ENCODE assay signal across 8 cellular contexts in the genomic region with DNA sequence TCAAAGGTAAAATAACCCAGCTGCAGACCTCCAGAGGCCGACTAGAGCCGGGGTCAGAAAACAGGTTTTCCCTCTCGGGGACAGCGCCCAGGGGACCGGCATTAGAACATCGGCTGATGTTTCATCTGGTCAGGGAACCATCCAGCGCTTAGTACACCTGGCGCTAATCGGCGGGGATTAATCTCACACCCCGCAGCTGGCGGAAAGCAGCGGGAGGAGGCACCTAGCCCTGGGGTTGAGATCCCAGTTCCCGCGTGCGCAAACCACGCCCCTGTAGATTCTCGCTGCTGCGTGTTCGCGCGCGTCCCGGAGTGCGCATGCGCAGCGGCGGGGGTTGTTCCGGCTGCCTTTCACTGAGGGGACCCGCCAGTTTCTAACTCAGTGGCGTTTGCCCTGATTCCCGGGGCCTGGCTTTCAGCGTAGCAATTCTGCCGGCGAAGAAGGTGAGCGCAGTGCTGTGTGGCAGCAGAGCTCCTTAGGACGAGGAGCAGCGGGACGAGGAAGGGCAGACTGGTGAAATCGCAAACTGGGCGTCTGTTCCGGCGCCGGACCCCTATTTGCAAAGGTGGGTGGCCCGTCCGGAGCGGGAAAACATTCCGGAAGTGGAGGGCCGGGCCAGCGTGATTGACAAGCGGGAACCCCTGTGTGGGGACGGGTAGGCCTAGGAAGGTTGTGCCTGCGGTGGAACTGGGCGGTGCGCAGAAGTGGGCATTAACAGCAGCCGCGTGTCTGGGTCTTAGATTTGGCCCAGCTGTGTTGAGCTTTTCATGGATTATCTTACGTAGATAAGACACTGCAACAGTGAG. TPM values are rescaled to one million over a fixed set of nuclear protein-coding genes. Genes with fewer than 3 reads are reported as not detected.
DNase-seq lines count a peak whose midpoint lies in the region; ATAC-seq, FAIRE-seq and TF ChIP-seq lines count a peak whose summit lies in the region.
"Not testable (repeated sequence)": the region's sequence is repeated elsewhere in the genome, so short reads cannot be mapped to it uniquely, and the experiment has no call there.

A gene (plus strand): TSS at position 334 of the 806 bp plus-strand sequence. CDS start 4,534 bp downstream, outside the sequence.

- peak within 1 kb of the TSS; percentile 90 to 98 for H3K27ac Mint-ChIP-seq in activated naive CD4-positive, alpha-beta T cell treated with anti-CD3 and anti-CD28 coated beads, Interleukin-2, amount 50 U/mL, for 72 hours

- H3K36me3 Mint-ChIP-seq in activated naive CD4-positive, alpha-beta T cell treated with anti-CD3 and anti-CD28 coated beads, Interleukin-2, amount 50 U/mL, for 72 hours = peaks cover 33 to 34% of the 10 kb centered on the region in 2 donors

- H3K4me3 ChIP-seq in pancreas = peak within 1 kb of the TSS; percentile 47 to 77 (median 60)
- peak within 1 kb of the TSS; percentile 34 to 78 (median 52) for H3K4me3 ChIP-seq in thyroid gland (replicated peaks in 1 of 3)

- peak; percentile 91 for DNase-seq in GM10266 (ENCODE audit: extremely low spot score)
- peak; percentile 93 for DNase-seq in NCI-H1105 (lab: John Stamatoyannopoulos, UW)
- DNase-seq in SKM-1 (lab: John Stamatoyannopoulos, UW; ENCODE audit: unreplicated experiment) = peak; percentile 10
- peak; percentile 88 to 95 for DNase-seq in activated naive CD4-positive, alpha-beta T cell treated with anti-CD3 and anti-CD28 coated beads, Interleukin-2, amount 50 U/mL, for 72 hours (ENCODE audit: low spot score in 2 of 2)
- DNase-seq in head of caudate nucleus = peak; percentile 80 to 97 (median 90)
- peak; percentile 92 to 96 (median 94) for DNase-seq in pancreas
- DNase-seq in thyroid gland = peak; percentile 92 to 95

- intact Hi-C loops in head of caudate nucleus (cut with DNase I); pancreas (cut with DNase I); thyroid gland (cut with DNase I): not testable (repeated sequence)

- H3K36me3 ChIP-seq in pancreas, thyroid gland: not testable (repeated sequence)

- TF ChIP-seq POLR2A in thyroid gland (IDR thresholded peaks at IDR 0.05) = not testable (repeated sequence)

- H3K27me3 ChIP-seq in pancreas, thyroid gland: not testable (repeated sequence)

- H3K9me3 ChIP-seq in pancreas, thyroid gland: not testable (repeated sequence)

- peak; percentile 95 for ATAC-seq in HG02623 (IDR thresholded peaks at IDR 0.05; ENCODE audit: unreplicated experiment)
- ATAC-seq in activated naive CD4-positive, alpha-beta T cell treated with anti-CD3 and anti-CD28 coated beads, Interleukin-2, amount 50 U/mL, for 72 hours = peak; percentile 95 to 96
- ATAC-seq in pancreas = peak; percentile 94 to 97 (median 95)

- FAIRE-seq in pancreas (lab: Jason Lieb, UNC) = not testable (repeated sequence)

- H3K9me3 Mint-ChIP-seq in activated naive CD4-positive, alpha-beta T cell treated with anti-CD3 and anti-CD28 coated beads, Interleukin-2, amount 50 U/mL, for 72 hours = not testable (repeated sequence)

- TF ChIP-seq CTCF in GM10266 (IDR thresholded peaks at IDR 0.05; ENCODE audit: control insufficient read depth, insufficient read depth, low read depth, missing control alignments); pancreas (IDR thresholded peaks at IDR 0.05): not testable (repeated sequence)
- peak in 1 of 6 experiments; percentile 27 for TF ChIP-seq CTCF in thyroid gland (IDR thresholded peaks at IDR 0.05)

- H3K4me1 ChIP-seq in pancreas, thyroid gland: not testable (repeated sequence)

- WGBS in pancreas, 2 donors = 0 to 1% methylated on average over 55 to 58 of the region's 58 CpGs
- 1 to 2% methylated on average over 26 to 30 of the region's 58 CpGs for WGBS in thyroid gland, 2 donors

- peak within 1 kb of the TSS; percentile 50 to 92 (median 80) for H3K27ac ChIP-seq in pancreas
- H3K27ac ChIP-seq in thyroid gland = peak within 1 kb of the TSS; percentile 46 to 86 (median 56)

RNA-seq across cellular contexts. Expression of the gene that starts here (rescaled TPM):
- total RNA-seq in activated naive CD4-positive, alpha-beta T cell treated with anti-CD3 and anti-CD28 coated beads, Interleukin-2, amount 50 U/mL, for 72 hours = 100 to 1,000 TPM; 163 to 232 TPM
- total RNA-seq in pancreas (10 to 100 TPM; 11.1 to 44.9 (median 22.9) TPM), thyroid gland (10 to 100 TPM in 3 of 4 donors, 1 to 10 TPM in 1; 9.6 to 33.9 (median 24.8) TPM)
- 10 to 100 TPM; 27.0 to 45.3 TPM for polyA plus RNA-seq in pancreas

Comparison
In these comparisons a context has a peak if more than half of its experiments do, and no peak if none do; other contexts are left out.
1. Peak in every context shown above with its lines: DNase-seq, ATAC-seq, H3K4me3 ChIP-seq and H3K27ac ChIP-seq.
2. DNase-seq: peak in every context shown above with its lines; median percentile 94 in pancreas; 94 in thyroid gland; 93 in NCI-H1105; 92 in activated naive CD4-positive, alpha-beta T cell treated with anti-CD3 and anti-CD28 coated beads, Interleukin-2, amount 50 U/mL, for 72 hours; 91 in GM10266; 90 in head of caudate nucleus; 10 in SKM-1.